ENCODE assay signal across 8 cellular contexts in genomic region chr19:1856345-1856697, GRCh38. TPM values are rescaled to one million over a fixed set of nuclear protein-coding genes. Genes with fewer than 3 reads are reported as not detected.
DNase-seq lines count a peak whose midpoint lies in the region; ATAC-seq lines count a peak whose summit lies in the region.

No MANE protein-coding gene starts in this region.

- H4K8ac ChIP-seq in neuronal stem cell (ENCODE audit: low read depth, low read length) = no peak overlapping the region

- no peak overlapping the region for H3K14ac ChIP-seq in neuronal stem cell (ENCODE audit: low read length)

- peaks cover 19% of the 10 kb centered on the region for H3K79me1 ChIP-seq in neuronal stem cell (ENCODE audit: low read depth, low read length)

- peak overlapping the region; percentile 81 for H3K27ac ChIP-seq in CD4-positive, CD25-positive, alpha-beta regulatory T cell (ENCODE audit: insufficient read depth, low read length, poor library complexity, severe bottlenecking)
- H3K27ac ChIP-seq in neuronal stem cell (replicated peaks; ENCODE audit: low read length) (no peak overlapping the region), aorta (ENCODE audit: low read depth in 1 of 2, low read length in 2 of 2) (no peak overlapping the region)

- H2BK5ac ChIP-seq in neuronal stem cell (ENCODE audit: low read length) = no peak overlapping the region

- H3K27me3 Mint-ChIP-seq in CD4-positive, CD25-positive, alpha-beta regulatory T cell = no peaks in the 10 kb centered on the region

- H2BK120ac ChIP-seq in neuronal stem cell (ENCODE audit: low read depth, low read length) = no peak overlapping the region

- no peaks in the 10 kb centered on the region for H3K36me3 ChIP-seq in CD4-positive, CD25-positive, alpha-beta regulatory T cell (ENCODE audit: control insufficient read depth, insufficient read depth, low read length)
- H3K36me3 ChIP-seq in neuronal stem cell (replicated peaks in 1 of 2; ENCODE audit: control insufficient read depth in 2 of 2, insufficient read depth in 2 of 2, low read length in 2 of 2) = no peaks in the 10 kb centered on the region
- H3K36me3 ChIP-seq in aorta (ENCODE audit: control insufficient read depth in 1 of 2, insufficient read depth in 2 of 2, low read length in 1 of 2) = no peaks in the 10 kb centered on the region

- H3K4me3 ChIP-seq in CD4-positive, CD25-positive, alpha-beta regulatory T cell (ENCODE audit: low read depth, low read length) = peak overlapping the region; percentile 59
- H3K4me3 ChIP-seq in neuronal stem cell (ENCODE audit: low read length in 2 of 2) = no peak overlapping the region
- H3K4me3 ChIP-seq in aorta (ENCODE audit: low read length in 2 of 2) = no peak overlapping the region

- no peaks in the 10 kb centered on the region for H3K27me3 ChIP-seq in CD4-positive, CD25-positive, alpha-beta regulatory T cell (ENCODE audit: control insufficient read depth, insufficient read depth, low read length)
- H3K27me3 ChIP-seq in neuronal stem cell (ENCODE audit: control insufficient read depth in 3 of 3, insufficient read depth in 3 of 3, low read depth in 1 of 3, low read length in 3 of 3) = peaks cover 3 to 50% (median 9%) of the 10 kb centered on the region in 3 experiments
- no peaks in the 10 kb centered on the region for H3K27me3 ChIP-seq in aorta (ENCODE audit: control insufficient read depth in 1 of 2, insufficient read depth in 2 of 2, low read length in 1 of 2)

- H3K4me1 Mint-ChIP-seq in CD4-positive, CD25-positive, alpha-beta regulatory T cell = peaks cover 0 to 61% (median 19%) of the 10 kb centered on the region in 4 donors

- H3K4me1 ChIP-seq in CD4-positive, CD25-positive, alpha-beta regulatory T cell (ENCODE audit: control insufficient read depth, insufficient read depth, low read length, poor library complexity, severe bottlenecking) = peaks cover 98% of the 10 kb centered on the region
- peaks cover 47 to 49% of the 10 kb centered on the region in 2 donors for H3K4me1 ChIP-seq in neuronal stem cell (ENCODE audit: control insufficient read depth in 2 of 2, insufficient read depth in 1 of 2, low read depth in 1 of 2, low read length in 2 of 2)
- H3K4me1 ChIP-seq in aorta (ENCODE audit: control insufficient read depth in 1 of 2, insufficient read depth in 2 of 2, low read length in 2 of 2) = no peaks in the 10 kb centered on the region

- H3K23ac ChIP-seq in neuronal stem cell (ENCODE audit: low read depth, low read length, poor library complexity) = peak overlapping the region; percentile 75

- H2BK12ac ChIP-seq in neuronal stem cell (ENCODE audit: low read length) = no peak overlapping the region

- peak overlapping the region; percentile 50 for H3K9ac ChIP-seq in neuronal stem cell (ENCODE audit: low read depth, low read length, poor library complexity)

- ATAC-seq in CD4-positive, CD25-positive, alpha-beta regulatory T cell (ENCODE audit: low read depth in 2 of 2) = no peak
- no peak for ATAC-seq in aorta (ENCODE audit: low FRiP score)

- H3K9me3 ChIP-seq in CD4-positive, CD25-positive, alpha-beta regulatory T cell (ENCODE audit: control insufficient read depth in 2 of 2, low read length in 2 of 2) = no peaks in the 10 kb centered on the region
- H3K9me3 ChIP-seq in neuronal stem cell (replicated peaks in 1 of 2; ENCODE audit: control insufficient read depth in 2 of 2, insufficient read depth in 1 of 2, low read depth in 1 of 2, low read length in 2 of 2) (no peaks in the 10 kb centered on the region), aorta (ENCODE audit: control insufficient read depth, low read length) (no peaks in the 10 kb centered on the region)

- peak overlapping the region; percentile 86 to 91 (median 90) for H3K4me3 Mint-ChIP-seq in CD4-positive, CD25-positive, alpha-beta regulatory T cell

- intact Hi-C loops in aorta (cut with DNase I) = no loop called here

- peak overlapping the region; percentile 96 for H2AK5ac ChIP-seq in neuronal stem cell (ENCODE audit: low read depth, low read length)

- WGBS in neuronal stem cell (ENCODE audit: extremely low coverage in 2 of 2, insufficient read length in 2 of 2, insufficient replicate concordance in 1 of 2), 2 donors = no CpG with 5 or more reads among the region's 6 CpGs
- WGBS in aorta, 2 donors = 78 to 80% methylated on average over 6 of the region's 6 CpGs

- no peak overlapping the region for H3K4ac ChIP-seq in neuronal stem cell (ENCODE audit: low read length)

- H3K4me2 ChIP-seq in neuronal stem cell (ENCODE audit: insufficient read depth, low read length, poor library complexity, severe bottlenecking) = peak overlapping the region; percentile 73

- no peak overlapping the region for H4K91ac ChIP-seq in neuronal stem cell (ENCODE audit: low read depth, low read length, poor library complexity)

- no peaks in the 10 kb centered on the region for H3K9me3 Mint-ChIP-seq in CD4-positive, CD25-positive, alpha-beta regulatory T cell

- no peak overlapping the region for H2AFZ ChIP-seq in neuronal stem cell (ENCODE audit: low read length)

- H3K36me3 Mint-ChIP-seq in CD4-positive, CD25-positive, alpha-beta regulatory T cell = peaks cover 3% of the 10 kb centered on the region

- H2BK15ac ChIP-seq in neuronal stem cell (ENCODE audit: low read length) = no peak overlapping the region

- peak overlapping the region; percentile 87 for H3K18ac ChIP-seq in neuronal stem cell (ENCODE audit: low read length)

- DNase-seq in CD4-positive, CD25-positive, alpha-beta regulatory T cell = peak in 1 of 3 donors; percentile 45
- DNase-seq in NCI-H2171 (lab: John Stamatoyannopoulos, UW) (peak; percentile 59), ecto neural progenitor cell (ENCODE audit: low spot score) (peak; percentile 60), neuronal stem cell (ENCODE audit: low spot score) (no peak), SKM-1 (lab: John Stamatoyannopoulos, UW; ENCODE audit: unreplicated experiment) (no peak), putamen (ENCODE audit: low spot score) (no peak), aorta (no peak)
- DNase-seq in stimulated activated CD4-positive, alpha-beta T cell treated with anti-CD3 and anti-CD28 coated beads, Interleukin-4, amount 100 ng/mL, for 24 hours = no peak

- H3K27ac Mint-ChIP-seq in CD4-positive, CD25-positive, alpha-beta regulatory T cell = peak overlapping the region; percentile 83 to 90 (median 86)

RNA-seq across cellular contexts. Expression of gene KLF16, which starts 7.1 kb away (rescaled TPM):
- total RNA-seq in CD4-positive, CD25-positive, alpha-beta regulatory T cell = 40.6 TPM
- under 1 TPM; 0.28 to 0.86 (median 0.59) TPM for polyA plus RNA-seq in CD4-positive, CD25-positive, alpha-beta regulatory T cell
- polyA plus RNA-seq in neuronal stem cell (2013, experiment 1 of 2) = 12.8 TPM
- polyA plus RNA-seq in neuronal stem cell (2013, experiment 2 of 2) = 12.5 TPM
- total RNA-seq in aorta = 10 to 100 TPM; 17.3 to 18.3 TPM
- polyA plus RNA-seq in aorta = 1 to 10 TPM; 5.1 to 6.6 TPM

RNA-seq across cellular contexts. Expression of gene REXO1, which starts 8.0 kb away (rescaled TPM):
- 103 TPM for total RNA-seq in CD4-positive, CD25-positive, alpha-beta regulatory T cell
- 1 to 10 TPM; 2.5 to 5.5 (median 3.6) TPM for polyA plus RNA-seq in CD4-positive, CD25-positive, alpha-beta regulatory T cell
- 15.0 TPM for polyA plus RNA-seq in neuronal stem cell (2013, experiment 1 of 2)
- polyA plus RNA-seq in neuronal stem cell (2013, experiment 2 of 2) = 16.5 TPM
- 10 to 100 TPM; 27.7 to 29.9 TPM for total RNA-seq in aorta
- polyA plus RNA-seq in aorta = 10 to 100 TPM in 1 of 2 donors, 1 to 10 TPM in 1; 4.8 to 25.6 TPM

RNA-seq across cellular contexts. Expression of gene ABHD17A, which starts 29.0 kb away (rescaled TPM):
- 148 TPM for total RNA-seq in CD4-positive, CD25-positive, alpha-beta regulatory T cell
- 100 to 1,000 TPM; 139 to 202 (median 159) TPM for polyA plus RNA-seq in CD4-positive, CD25-positive, alpha-beta regulatory T cell
- polyA plus RNA-seq in neuronal stem cell (2013, experiment 1 of 2) = 44.4 TPM
- polyA plus RNA-seq in neuronal stem cell (2013, experiment 2 of 2) = 44.1 TPM
- total RNA-seq in aorta = 10 to 100 TPM; 54.8 to 64.6 TPM
- 100 to 1,000 TPM in 1 of 2 donors, 10 to 100 TPM in 1; 48.8 to 116 TPM for polyA plus RNA-seq in aorta

RNA-seq across cellular contexts. Expression of gene ATP8B3, which starts 44.2 kb away (rescaled TPM):
- 12.2 TPM for total RNA-seq in CD4-positive, CD25-positive, alpha-beta regulatory T cell
- polyA plus RNA-seq in CD4-positive, CD25-positive, alpha-beta regulatory T cell = 1 to 10 TPM; 1.1 to 3.8 (median 2.6) TPM
- 0.79 TPM for polyA plus RNA-seq in neuronal stem cell (2013, experiment 1 of 2)
- 0.80 TPM for polyA plus RNA-seq in neuronal stem cell (2013, experiment 2 of 2)
- total RNA-seq in aorta = 1 to 10 TPM; 1.8 to 4.7 TPM
- polyA plus RNA-seq in aorta = under 1 TPM; 0.38 to 0.63 TPM

RNA-seq across cellular contexts. Expression of gene ADAT3, which starts 48.9 kb away (rescaled TPM):
- total RNA-seq in CD4-positive, CD25-positive, alpha-beta regulatory T cell = 6.9 TPM
- 1 to 10 TPM; 4.4 to 8.8 (median 6.0) TPM for polyA plus RNA-seq in CD4-positive, CD25-positive, alpha-beta regulatory T cell
- polyA plus RNA-seq in neuronal stem cell (2013, experiment 1 of 2) = 4.4 TPM
- 3.8 TPM for polyA plus RNA-seq in neuronal stem cell (2013, experiment 2 of 2)
- 1 to 10 TPM; 3.3 to 5.5 TPM for total RNA-seq in aorta
- polyA plus RNA-seq in aorta = 1 to 10 TPM; 1.5 to 5.6 TPM

Comparison
In these comparisons a context has a peak if more than half of its experiments do, and no peak if none do; other contexts are left out.
1. DNase-seq: peak in NCI-H2171 (single experiment) and ecto neural progenitor cell (single experiment); none in neuronal stem cell (single experiment), SKM-1 (single experiment), putamen (single experiment), stimulated activated CD4-positive, alpha-beta T cell treated with anti-CD3 and anti-CD28 coated beads, Interleukin-4, amount 100 ng/mL, for 24 hours (single experiment) and aorta (0 of 2).